Comparison of ENCODE assay signal across 1 cellular context in the genomic region with DNA sequence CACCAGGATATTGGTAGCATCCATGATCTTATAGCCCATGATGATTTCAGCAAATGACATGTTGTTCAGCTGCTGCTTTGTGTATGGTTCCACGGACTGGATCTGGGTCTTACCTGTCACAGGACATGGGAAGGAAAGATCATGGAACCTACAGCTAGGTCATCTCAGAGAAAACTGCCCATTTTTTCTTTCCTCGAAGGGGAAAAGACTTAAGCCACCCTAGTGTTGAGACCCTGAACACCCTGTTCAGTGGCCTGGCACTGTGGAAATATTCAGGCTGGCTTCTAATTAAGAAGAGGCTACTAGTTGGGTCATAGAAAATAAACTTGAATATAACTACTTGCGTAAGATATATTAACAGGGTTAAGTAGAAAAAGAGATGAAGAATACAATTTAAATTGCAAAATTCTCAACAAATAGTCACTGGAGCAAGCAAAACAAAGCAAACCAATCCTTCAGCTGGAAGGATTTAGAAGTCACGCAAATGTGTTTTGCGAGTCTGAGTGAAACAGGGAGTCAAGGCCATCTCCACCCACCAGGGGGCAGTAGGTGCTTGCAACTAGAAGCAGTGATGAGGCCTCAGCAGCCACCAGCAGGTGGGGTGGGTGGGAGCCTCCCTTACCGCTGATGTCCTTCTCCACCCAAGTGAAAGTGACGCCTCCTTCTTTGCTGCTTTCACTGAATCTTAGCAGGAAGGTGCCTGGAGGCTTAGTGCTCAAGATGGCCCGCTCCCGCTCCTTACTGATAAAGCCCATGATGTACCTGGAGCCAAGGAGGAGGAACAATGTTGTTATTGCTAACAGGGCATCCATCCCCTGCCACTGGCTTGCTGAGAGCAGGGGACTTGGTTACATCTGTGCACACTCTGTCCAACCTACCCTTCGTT.
TF ChIP-seq lines count a peak whose summit lies in the region.

No MANE protein-coding gene starts in this region.

TF ChIP-seq in K562, 482 proteins besides CTCF, POLR2A, EP300 and RAD21 (continued from another document and continues in another):
- no peak for TF ChIP-seq PCBP1 (IDR thresholded peaks at IDR 0.05; ENCODE audit: low read depth, low read length, poor library complexity, severe bottlenecking)
- TF ChIP-seq NRF1 (conservative IDR thresholded peaks at IDR 0.05 in 1 of 2, IDR thresholded peaks at IDR 0.05 in 1 of 2) = no peak
- TF ChIP-seq, protein P1, sequence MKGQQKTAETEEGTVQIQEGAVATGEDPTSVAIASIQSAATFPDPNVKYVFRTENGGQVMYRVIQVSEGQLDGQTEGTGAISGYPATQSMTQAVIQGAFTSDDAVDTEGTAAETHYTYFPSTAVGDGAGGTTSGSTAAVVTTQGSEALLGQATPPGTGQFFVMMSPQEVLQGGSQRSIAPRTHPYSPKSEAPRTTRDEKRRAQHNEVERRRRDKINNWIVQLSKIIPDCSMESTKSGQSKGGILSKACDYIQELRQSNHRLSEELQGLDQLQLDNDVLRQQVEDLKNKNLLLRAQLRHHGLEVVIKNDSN (CRISPR knock-in tag; IDR thresholded peaks at IDR 0.05) = 0 out of 2 replicates have a peak, but pooled peaks have one; percentile 15
- TF ChIP-seq OTX1 (CRISPR knock-in tag; IDR thresholded peaks at IDR 0.05) = 0 out of 2 replicates have a peak, but pooled peaks have one; percentile 34
- TF ChIP-seq FUS (optimal IDR thresholded peaks at IDR 0.05; ENCODE audit: low read depth, low read length) = no peak
- TF ChIP-seq, protein P2, sequence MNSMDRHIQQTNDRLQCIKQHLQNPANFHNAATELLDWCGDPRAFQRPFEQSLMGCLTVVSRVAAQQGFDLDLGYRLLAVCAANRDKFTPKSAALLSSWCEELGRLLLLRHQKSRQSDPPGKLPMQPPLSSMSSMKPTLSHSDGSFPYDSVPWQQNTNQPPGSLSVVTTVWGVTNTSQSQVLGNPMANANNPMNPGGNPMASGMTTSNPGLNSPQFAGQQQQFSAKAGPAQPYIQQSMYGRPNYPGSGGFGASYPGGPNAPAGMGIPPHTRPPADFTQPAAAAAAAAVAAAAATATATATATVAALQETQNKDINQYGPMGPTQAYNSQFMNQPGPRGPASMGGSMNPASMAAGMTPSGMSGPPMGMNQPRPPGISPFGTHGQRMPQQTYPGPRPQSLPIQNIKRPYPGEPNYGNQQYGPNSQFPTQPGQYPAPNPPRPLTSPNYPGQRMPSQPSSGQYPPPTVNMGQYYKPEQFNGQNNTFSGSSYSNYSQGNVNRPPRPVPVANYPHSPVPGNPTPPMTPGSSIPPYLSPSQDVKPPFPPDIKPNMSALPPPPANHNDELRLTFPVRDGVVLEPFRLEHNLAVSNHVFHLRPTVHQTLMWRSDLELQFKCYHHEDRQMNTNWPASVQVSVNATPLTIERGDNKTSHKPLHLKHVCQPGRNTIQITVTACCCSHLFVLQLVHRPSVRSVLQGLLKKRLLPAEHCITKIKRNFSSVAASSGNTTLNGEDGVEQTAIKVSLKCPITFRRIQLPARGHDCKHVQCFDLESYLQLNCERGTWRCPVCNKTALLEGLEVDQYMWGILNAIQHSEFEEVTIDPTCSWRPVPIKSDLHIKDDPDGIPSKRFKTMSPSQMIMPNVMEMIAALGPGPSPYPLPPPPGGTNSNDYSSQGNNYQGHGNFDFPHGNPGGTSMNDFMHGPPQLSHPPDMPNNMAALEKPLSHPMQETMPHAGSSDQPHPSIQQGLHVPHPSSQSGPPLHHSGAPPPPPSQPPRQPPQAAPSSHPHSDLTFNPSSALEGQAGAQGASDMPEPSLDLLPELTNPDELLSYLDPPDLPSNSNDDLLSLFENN (IDR thresholded peaks at IDR 0.05; ENCODE audit: low read depth in 2 of 2, low read length in 2 of 2) = no peak
- TF ChIP-seq BDP1 (IDR thresholded peaks at IDR 0.05; ENCODE audit: insufficient read depth, insufficient read length) = no peak
- TF ChIP-seq, protein P3, sequence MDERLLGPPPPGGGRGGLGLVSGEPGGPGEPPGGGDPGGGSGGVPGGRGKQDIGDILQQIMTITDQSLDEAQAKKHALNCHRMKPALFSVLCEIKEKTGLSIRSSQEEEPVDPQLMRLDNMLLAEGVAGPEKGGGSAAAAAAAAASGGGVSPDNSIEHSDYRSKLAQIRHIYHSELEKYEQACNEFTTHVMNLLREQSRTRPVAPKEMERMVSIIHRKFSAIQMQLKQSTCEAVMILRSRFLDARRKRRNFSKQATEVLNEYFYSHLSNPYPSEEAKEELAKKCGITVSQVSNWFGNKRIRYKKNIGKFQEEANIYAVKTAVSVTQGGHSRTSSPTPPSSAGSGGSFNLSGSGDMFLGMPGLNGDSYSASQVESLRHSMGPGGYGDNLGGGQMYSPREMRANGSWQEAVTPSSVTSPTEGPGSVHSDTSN (CRISPR knock-in tag; IDR thresholded peaks at IDR 0.05; ENCODE audit: low read depth) = no peak
- TF ChIP-seq, protein P3 (tag; conservative IDR thresholded peaks at IDR 0.05; ENCODE audit: low read depth) = no peak
- TF ChIP-seq YBX1 (IDR thresholded peaks at IDR 0.05) = no peak
- TF ChIP-seq MAZ (CRISPR knock-in tag; conservative IDR thresholded peaks at IDR 0.05 in 1 of 2, IDR thresholded peaks at IDR 0.05 in 1 of 2) = peak; percentile 55 to 88; a peak in 1 of 4 replicates
- no peak for TF ChIP-seq SIRT6 (IDR thresholded peaks at IDR 0.05; ENCODE audit: low read depth, low read length)
- TF ChIP-seq COPS2 (conservative IDR thresholded peaks at IDR 0.05) = no peak
- TF ChIP-seq FOXA1 (IDR thresholded peaks at IDR 0.05; ENCODE audit: borderline replicate concordance) = no peak
- no peak for TF ChIP-seq ZBTB1 (CRISPR knock-in tag; IDR thresholded peaks at IDR 0.05; ENCODE audit: borderline replicate concordance, low read depth)
- no peak for TF ChIP-seq SREBF1 (IDR thresholded peaks at IDR 0.05; ENCODE audit: borderline replicate concordance, low read depth, low read length)
- no peak for TF ChIP-seq MEF2A (IDR thresholded peaks at IDR 0.05; ENCODE audit: control insufficient read depth, low read depth, low read length)
- TF ChIP-seq, protein P4, sequence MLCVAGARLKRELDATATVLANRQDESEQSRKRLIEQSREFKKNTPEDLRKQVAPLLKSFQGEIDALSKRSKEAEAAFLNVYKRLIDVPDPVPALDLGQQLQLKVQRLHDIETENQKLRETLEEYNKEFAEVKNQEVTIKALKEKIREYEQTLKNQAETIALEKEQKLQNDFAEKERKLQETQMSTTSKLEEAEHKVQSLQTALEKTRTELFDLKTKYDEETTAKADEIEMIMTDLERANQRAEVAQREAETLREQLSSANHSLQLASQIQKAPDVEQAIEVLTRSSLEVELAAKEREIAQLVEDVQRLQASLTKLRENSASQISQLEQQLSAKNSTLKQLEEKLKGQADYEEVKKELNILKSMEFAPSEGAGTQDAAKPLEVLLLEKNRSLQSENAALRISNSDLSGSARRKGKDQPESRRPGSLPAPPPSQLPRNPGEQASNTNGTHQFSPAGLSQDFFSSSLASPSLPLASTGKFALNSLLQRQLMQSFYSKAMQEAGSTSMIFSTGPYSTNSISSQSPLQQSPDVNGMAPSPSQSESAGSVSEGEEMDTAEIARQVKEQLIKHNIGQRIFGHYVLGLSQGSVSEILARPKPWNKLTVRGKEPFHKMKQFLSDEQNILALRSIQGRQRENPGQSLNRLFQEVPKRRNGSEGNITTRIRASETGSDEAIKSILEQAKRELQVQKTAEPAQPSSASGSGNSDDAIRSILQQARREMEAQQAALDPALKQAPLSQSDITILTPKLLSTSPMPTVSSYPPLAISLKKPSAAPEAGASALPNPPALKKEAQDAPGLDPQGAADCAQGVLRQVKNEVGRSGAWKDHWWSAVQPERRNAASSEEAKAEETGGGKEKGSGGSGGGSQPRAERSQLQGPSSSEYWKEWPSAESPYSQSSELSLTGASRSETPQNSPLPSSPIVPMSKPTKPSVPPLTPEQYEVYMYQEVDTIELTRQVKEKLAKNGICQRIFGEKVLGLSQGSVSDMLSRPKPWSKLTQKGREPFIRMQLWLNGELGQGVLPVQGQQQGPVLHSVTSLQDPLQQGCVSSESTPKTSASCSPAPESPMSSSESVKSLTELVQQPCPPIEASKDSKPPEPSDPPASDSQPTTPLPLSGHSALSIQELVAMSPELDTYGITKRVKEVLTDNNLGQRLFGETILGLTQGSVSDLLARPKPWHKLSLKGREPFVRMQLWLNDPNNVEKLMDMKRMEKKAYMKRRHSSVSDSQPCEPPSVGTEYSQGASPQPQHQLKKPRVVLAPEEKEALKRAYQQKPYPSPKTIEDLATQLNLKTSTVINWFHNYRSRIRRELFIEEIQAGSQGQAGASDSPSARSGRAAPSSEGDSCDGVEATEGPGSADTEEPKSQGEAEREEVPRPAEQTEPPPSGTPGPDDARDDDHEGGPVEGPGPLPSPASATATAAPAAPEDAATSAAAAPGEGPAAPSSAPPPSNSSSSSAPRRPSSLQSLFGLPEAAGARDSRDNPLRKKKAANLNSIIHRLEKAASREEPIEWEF (CRISPR knock-in tag; IDR thresholded peaks at IDR 0.05) = no peak
- TF ChIP-seq CCNT2 (IDR thresholded peaks at IDR 0.05; ENCODE audit: borderline replicate concordance, extremely low read depth, insufficient read length, low read depth, low read length) = no peak
- TF ChIP-seq, protein P5, sequence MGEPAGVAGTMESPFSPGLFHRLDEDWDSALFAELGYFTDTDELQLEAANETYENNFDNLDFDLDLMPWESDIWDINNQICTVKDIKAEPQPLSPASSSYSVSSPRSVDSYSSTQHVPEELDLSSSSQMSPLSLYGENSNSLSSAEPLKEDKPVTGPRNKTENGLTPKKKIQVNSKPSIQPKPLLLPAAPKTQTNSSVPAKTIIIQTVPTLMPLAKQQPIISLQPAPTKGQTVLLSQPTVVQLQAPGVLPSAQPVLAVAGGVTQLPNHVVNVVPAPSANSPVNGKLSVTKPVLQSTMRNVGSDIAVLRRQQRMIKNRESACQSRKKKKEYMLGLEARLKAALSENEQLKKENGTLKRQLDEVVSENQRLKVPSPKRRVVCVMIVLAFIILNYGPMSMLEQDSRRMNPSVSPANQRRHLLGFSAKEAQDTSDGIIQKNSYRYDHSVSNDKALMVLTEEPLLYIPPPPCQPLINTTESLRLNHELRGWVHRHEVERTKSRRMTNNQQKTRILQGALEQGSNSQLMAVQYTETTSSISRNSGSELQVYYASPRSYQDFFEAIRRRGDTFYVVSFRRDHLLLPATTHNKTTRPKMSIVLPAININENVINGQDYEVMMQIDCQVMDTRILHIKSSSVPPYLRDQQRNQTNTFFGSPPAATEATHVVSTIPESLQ (CRISPR knock-in tag; IDR thresholded peaks at IDR 0.05) = no peak
- TF ChIP-seq POLR3A (IDR thresholded peaks at IDR 0.05; ENCODE audit: borderline replicate concordance, extremely low read depth, insufficient read depth, insufficient read length) = no peak
- no peak for TF ChIP-seq TRIM24 (IDR thresholded peaks at IDR 0.05)
- no peak for TF ChIP-seq HNRNPH1 (optimal IDR thresholded peaks at IDR 0.05; ENCODE audit: low read depth, low read length)
- TF ChIP-seq ZNF347 (CRISPR knock-in tag; IDR thresholded peaks at IDR 0.05; ENCODE audit: low read depth) = no peak
- TF ChIP-seq DIDO1 (tag; IDR thresholded peaks at IDR 0.05; ENCODE audit: low read depth) = no peak
- TF ChIP-seq POLR2AphosphoS2 (IDR thresholded peaks at IDR 0.05; ENCODE audit: low read length) = no peak; the same call in 1 of the 2 replicates
- TF ChIP-seq ZNF668 (CRISPR knock-in tag; IDR thresholded peaks at IDR 0.05) = no peak
- TF ChIP-seq BRF1 (IDR thresholded peaks at IDR 0.05; ENCODE audit: borderline replicate concordance, extremely low read depth, insufficient read length) = no peak
- TF ChIP-seq PHB2 (IDR thresholded peaks at IDR 0.05; ENCODE audit: low read depth) = no peak
- peak in 1 of 2 experiments; percentile 31; a peak in 1 of 4 replicates for TF ChIP-seq TEAD1 (CRISPR knock-in tag; IDR thresholded peaks at IDR 0.05)
- TF ChIP-seq NFXL1 (CRISPR knock-in tag; IDR thresholded peaks at IDR 0.05) = no peak
- TF ChIP-seq MCM7 (IDR thresholded peaks at IDR 0.05) = no peak
- no peak for TF ChIP-seq PCBP2 (IDR thresholded peaks at IDR 0.05; ENCODE audit: low read depth, low read length, poor library complexity, severe bottlenecking)
- peak; percentile 27 for TF ChIP-seq TAF9B (IDR thresholded peaks at IDR 0.05; ENCODE audit: partially characterized antibody)
- TF ChIP-seq, protein P6, sequence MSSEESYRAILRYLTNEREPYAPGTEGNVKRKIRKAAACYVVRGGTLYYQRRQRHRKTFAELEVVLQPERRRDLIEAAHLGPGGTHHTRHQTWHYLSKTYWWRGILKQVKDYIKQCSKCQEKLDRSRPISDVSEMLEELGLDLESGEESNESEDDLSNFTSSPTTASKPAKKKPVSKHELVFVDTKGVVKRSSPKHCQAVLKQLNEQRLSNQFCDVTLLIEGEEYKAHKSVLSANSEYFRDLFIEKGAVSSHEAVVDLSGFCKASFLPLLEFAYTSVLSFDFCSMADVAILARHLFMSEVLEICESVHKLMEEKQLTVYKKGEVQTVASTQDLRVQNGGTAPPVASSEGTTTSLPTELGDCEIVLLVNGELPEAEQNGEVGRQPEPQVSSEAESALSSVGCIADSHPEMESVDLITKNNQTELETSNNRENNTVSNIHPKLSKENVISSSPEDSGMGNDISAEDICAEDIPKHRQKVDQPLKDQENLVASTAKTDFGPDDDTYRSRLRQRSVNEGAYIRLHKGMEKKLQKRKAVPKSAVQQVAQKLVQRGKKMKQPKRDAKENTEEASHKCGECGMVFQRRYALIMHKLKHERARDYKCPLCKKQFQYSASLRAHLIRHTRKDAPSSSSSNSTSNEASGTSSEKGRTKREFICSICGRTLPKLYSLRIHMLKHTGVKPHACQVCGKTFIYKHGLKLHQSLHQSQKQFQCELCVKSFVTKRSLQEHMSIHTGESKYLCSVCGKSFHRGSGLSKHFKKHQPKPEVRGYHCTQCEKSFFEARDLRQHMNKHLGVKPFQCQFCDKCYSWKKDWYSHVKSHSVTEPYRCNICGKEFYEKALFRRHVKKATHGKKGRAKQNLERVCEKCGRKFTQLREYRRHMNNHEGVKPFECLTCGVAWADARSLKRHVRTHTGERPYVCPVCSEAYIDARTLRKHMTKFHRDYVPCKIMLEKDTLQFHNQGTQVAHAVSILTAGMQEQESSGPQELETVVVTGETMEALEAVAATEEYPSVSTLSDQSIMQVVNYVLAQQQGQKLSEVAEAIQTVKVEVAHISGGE (CRISPR knock-in tag; IDR thresholded peaks at IDR 0.05) = no peak
- no peak for TF ChIP-seq ZNF140 (CRISPR knock-in tag; IDR thresholded peaks at IDR 0.05)
- peak in 1 of 2 experiments; percentile 91; a peak in 2 of 4 replicates for TF ChIP-seq RCOR1 (IDR thresholded peaks at IDR 0.05; ENCODE audit: borderline replicate concordance in 1 of 2, low read depth in 2 of 2, low read length in 2 of 2)
- no peak for TF ChIP-seq HDGF (IDR thresholded peaks at IDR 0.05)
- no peak for TF ChIP-seq DACH1 (IDR thresholded peaks at IDR 0.05; ENCODE audit: partially characterized antibody)
- no peak for TF ChIP-seq HNRNPK (IDR thresholded peaks at IDR 0.05; ENCODE audit: low read depth, low read length, poor library complexity, severe bottlenecking)
